ENCODE assay signal across 1 cellular context in genomic region chr5:92916036-92916435, GRCh38.
TF ChIP-seq lines count a peak whose summit lies in the region.

No MANE protein-coding gene starts in this region.

TF ChIP-seq in HepG2, 621 proteins besides CTCF, POLR2A, EP300 and RAD21 (continued from another document and continues in another):
- TF ChIP-seq, protein P1, sequence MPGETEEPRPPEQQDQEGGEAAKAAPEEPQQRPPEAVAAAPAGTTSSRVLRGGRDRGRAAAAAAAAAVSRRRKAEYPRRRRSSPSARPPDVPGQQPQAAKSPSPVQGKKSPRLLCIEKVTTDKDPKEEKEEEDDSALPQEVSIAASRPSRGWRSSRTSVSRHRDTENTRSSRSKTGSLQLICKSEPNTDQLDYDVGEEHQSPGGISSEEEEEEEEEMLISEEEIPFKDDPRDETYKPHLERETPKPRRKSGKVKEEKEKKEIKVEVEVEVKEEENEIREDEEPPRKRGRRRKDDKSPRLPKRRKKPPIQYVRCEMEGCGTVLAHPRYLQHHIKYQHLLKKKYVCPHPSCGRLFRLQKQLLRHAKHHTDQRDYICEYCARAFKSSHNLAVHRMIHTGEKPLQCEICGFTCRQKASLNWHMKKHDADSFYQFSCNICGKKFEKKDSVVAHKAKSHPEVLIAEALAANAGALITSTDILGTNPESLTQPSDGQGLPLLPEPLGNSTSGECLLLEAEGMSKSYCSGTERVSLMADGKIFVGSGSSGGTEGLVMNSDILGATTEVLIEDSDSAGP (CRISPR knock-in tag; IDR thresholded peaks at IDR 0.05; ENCODE audit: borderline replicate concordance), result no peak
- TF ChIP-seq MIER3 (CRISPR knock-in tag; IDR thresholded peaks at IDR 0.05; ENCODE audit: borderline replicate concordance) (peak; percentile 48; the same call in 1 of the 2 replicates), CREB1 (IDR thresholded peaks at IDR 0.05) (no peak), CREB1 (CRISPR knock-in tag; IDR thresholded peaks at IDR 0.05) (peak; percentile 47), ZNF766 (CRISPR knock-in tag; IDR thresholded peaks at IDR 0.05; ENCODE audit: borderline replicate concordance) (no peak), MTERF4 (CRISPR knock-in tag; IDR thresholded peaks at IDR 0.05) (no peak), NFRKB (IDR thresholded peaks at IDR 0.05) (no peak), ZBTB8A (CRISPR knock-in tag; IDR thresholded peaks at IDR 0.05; ENCODE audit: borderline replicate concordance, low read depth) (no peak), IRX3 (CRISPR knock-in tag; IDR thresholded peaks at IDR 0.05; ENCODE audit: borderline replicate concordance, low read depth) (no peak), BRF2 (CRISPR knock-in tag; IDR thresholded peaks at IDR 0.05) (no peak), HIVEP1 (CRISPR knock-in tag; IDR thresholded peaks at IDR 0.05) (no peak), ZIK1 (CRISPR knock-in tag; IDR thresholded peaks at IDR 0.05; ENCODE audit: borderline replicate concordance, low read depth) (no peak), CBX2 (IDR thresholded peaks at IDR 0.05; ENCODE audit: low read depth, low read length) (no peak), CBX2 (CRISPR knock-in tag; IDR thresholded peaks at IDR 0.05; ENCODE audit: low read depth) (no peak), NCOA5 (CRISPR knock-in tag; IDR thresholded peaks at IDR 0.05) (no peak), MED13 (CRISPR knock-in tag; IDR thresholded peaks at IDR 0.05) (peak; percentile 31; the same call in 1 of the 2 replicates), GATAD2A (CRISPR knock-in tag; IDR thresholded peaks at IDR 0.05) (peak; percentile 77), ZNF34 (CRISPR knock-in tag; IDR thresholded peaks at IDR 0.05; ENCODE audit: borderline replicate concordance) (no peak), ZNF496 (CRISPR knock-in tag; IDR thresholded peaks at IDR 0.05; ENCODE audit: insufficient replicate concordance) (no peak), THRA (CRISPR knock-in tag; IDR thresholded peaks at IDR 0.05; ENCODE audit: borderline replicate concordance) (peak; percentile 29; the same call in 1 of the 2 replicates), CHD2 (IDR thresholded peaks at IDR 0.05; ENCODE audit: low read depth, low read length) (no peak), ZNF549 (CRISPR knock-in tag; IDR thresholded peaks at IDR 0.05) (no peak), UBTF (CRISPR knock-in tag; IDR thresholded peaks at IDR 0.05) (no peak), ZBTB40 (IDR thresholded peaks at IDR 0.05) (no peak), ZBTB40 (CRISPR knock-in tag; IDR thresholded peaks at IDR 0.05) (no peak), ZNF280B (CRISPR knock-in tag; IDR thresholded peaks at IDR 0.05; ENCODE audit: borderline replicate concordance) (no peak), ZNF350 (CRISPR knock-in tag; IDR thresholded peaks at IDR 0.05; ENCODE audit: borderline replicate concordance, low read depth) (no peak), KAT8 (CRISPR knock-in tag; IDR thresholded peaks at IDR 0.05) (peak; percentile 19; the same call in 1 of the 2 replicates), SNAPC2 (CRISPR knock-in tag; IDR thresholded peaks at IDR 0.05) (no peak), HOXA5 (CRISPR knock-in tag; IDR thresholded peaks at IDR 0.05) (0 out of 2 replicates have a peak, but pooled peaks have one; percentile 44), ZSCAN22 (CRISPR knock-in tag; IDR thresholded peaks at IDR 0.05) (no peak), FOXA1 (IDR thresholded peaks at IDR 0.05) (no peak), FOXA1 (CRISPR knock-in tag; IDR thresholded peaks at IDR 0.05) (peak; percentile 54; the same call in 1 of the 2 replicates), ZMAT3 (CRISPR knock-in tag; conservative IDR thresholded peaks at IDR 0.05) (no peak), ZFP1 (CRISPR knock-in tag; IDR thresholded peaks at IDR 0.05) (no peak)
- TF ChIP-seq, protein P2, sequence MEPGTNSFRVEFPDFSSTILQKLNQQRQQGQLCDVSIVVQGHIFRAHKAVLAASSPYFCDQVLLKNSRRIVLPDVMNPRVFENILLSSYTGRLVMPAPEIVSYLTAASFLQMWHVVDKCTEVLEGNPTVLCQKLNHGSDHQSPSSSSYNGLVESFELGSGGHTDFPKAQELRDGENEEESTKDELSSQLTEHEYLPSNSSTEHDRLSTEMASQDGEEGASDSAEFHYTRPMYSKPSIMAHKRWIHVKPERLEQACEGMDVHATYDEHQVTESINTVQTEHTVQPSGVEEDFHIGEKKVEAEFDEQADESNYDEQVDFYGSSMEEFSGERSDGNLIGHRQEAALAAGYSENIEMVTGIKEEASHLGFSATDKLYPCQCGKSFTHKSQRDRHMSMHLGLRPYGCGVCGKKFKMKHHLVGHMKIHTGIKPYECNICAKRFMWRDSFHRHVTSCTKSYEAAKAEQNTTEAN (CRISPR knock-in tag; conservative IDR thresholded peaks at IDR 0.05), result 0 out of 2 replicates have a peak, but pooled peaks have one; percentile 28
- TF ChIP-seq, protein P3, sequence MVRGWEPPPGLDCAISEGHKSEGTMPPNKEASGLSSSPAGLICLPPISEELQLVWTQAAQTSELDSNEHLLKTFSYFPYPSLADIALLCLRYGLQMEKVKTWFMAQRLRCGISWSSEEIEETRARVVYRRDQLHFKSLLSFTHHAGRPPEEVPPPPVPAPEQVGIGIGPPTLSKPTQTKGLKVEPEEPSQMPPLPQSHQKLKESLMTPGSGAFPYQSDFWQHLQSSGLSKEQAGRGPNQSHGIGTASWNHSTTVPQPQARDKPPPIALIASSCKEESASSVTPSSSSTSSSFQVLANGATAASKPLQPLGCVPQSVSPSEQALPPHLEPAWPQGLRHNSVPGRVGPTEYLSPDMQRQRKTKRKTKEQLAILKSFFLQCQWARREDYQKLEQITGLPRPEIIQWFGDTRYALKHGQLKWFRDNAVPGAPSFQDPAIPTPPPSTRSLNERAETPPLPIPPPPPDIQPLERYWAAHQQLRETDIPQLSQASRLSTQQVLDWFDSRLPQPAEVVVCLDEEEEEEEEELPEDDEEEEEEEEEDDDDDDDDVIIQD (CRISPR knock-in tag; IDR thresholded peaks at IDR 0.05; ENCODE audit: low read depth), result peak; percentile 94
- TF ChIP-seq, protein P4, sequence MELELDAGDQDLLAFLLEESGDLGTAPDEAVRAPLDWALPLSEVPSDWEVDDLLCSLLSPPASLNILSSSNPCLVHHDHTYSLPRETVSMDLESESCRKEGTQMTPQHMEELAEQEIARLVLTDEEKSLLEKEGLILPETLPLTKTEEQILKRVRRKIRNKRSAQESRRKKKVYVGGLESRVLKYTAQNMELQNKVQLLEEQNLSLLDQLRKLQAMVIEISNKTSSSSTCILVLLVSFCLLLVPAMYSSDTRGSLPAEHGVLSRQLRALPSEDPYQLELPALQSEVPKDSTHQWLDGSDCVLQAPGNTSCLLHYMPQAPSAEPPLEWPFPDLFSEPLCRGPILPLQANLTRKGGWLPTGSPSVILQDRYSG (CRISPR knock-in tag; IDR thresholded peaks at IDR 0.05), result no peak
